Comparison of ENCODE assay signal across 19 cellular contexts in the genomic region with DNA sequence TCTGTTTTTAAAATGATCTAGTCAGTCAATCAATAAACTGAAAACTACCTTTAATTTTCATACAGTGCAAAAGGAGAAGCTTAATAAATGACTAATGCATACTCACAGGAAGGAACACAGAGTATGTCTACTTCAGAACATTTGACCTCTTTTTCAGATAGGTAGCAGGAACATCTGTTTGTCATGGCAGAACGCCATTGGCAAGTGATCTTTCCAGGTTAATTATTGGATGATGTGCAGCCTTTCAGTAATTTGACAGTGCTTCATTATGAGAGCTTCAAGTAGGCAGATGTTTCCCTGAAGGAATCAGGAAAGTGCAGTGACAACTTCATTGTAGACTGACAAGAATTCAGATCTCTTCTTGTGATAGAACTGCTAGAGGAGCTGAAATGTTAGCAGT.
DNase-seq lines count a peak whose midpoint lies in the region; ATAC-seq, FAIRE-seq and TF ChIP-seq lines count a peak whose summit lies in the region.
"Had no signal": no experiment of that assay in that cellular context is flagged by ENCODE, and none has a peak within 500 bp of the region (broad histone marks: within the 10 kb centered on the region; RNA-seq: fewer than 3 reads in every experiment).

No MANE protein-coding gene starts in this region.

- no peak overlapping the region for H3K4me3 ChIP-seq in gastrocnemius medialis
- H3K4me3 ChIP-seq: coronary artery, skin epidermis had no signal

- H3K27me3 ChIP-seq in gastrocnemius medialis: no peaks in the 10 kb centered on the region

- H3K36me3 ChIP-seq in gastrocnemius medialis: no peaks in the 10 kb centered on the region

- FAIRE-seq in D721Med (lab: Jason Lieb, UNC): peak; percentile 41
- no peak for FAIRE-seq in H54 (lab: Jason Lieb, UNC)
- FAIRE-seq: urothelium cell line had no signal

- no peak for TF ChIP-seq CTCF in D721Med (IDR thresholded peaks at IDR 0.05; ENCODE audit: insufficient read depth, missing control alignments)
- TF ChIP-seq CTCF in gastrocnemius medialis (IDR thresholded peaks at IDR 0.05 in 4 of 5, conservative IDR thresholded peaks at IDR 0.05 in 1 of 5): no peak

- in situ Hi-C loops in gastrocnemius medialis (cut with MboI; ENCODE audit: low sequenced_read_pairs in 4 of 4): no loop called here

- no peak for DNase-seq in D721Med (ENCODE audit: insufficient read length, low spot score)
- DNase-seq in SHP77 treated with DMSO at 0.1 percent for 48 hours (lab: John Stamatoyannopoulos, UW): peak; percentile 55
- no peak for DNase-seq in H54 (ENCODE audit: insufficient read length, low spot score)
- no peak for DNase-seq in ureter (ENCODE audit: low spot score)
- no peak for DNase-seq in COLO668 (lab: John Stamatoyannopoulos, UW; ENCODE audit: unreplicated experiment)
- DNase-seq in gastrocnemius medialis: no peak
- DNase-seq: activated CD4-positive, CD25-positive, alpha-beta regulatory T cell treated with anti-CD3 and anti-CD28 coated beads, Interleukin-2, amount 50 U/mL, for 72 hours; activated naive CD8-positive, alpha-beta T cell treated with anti-CD3 and anti-CD28 coated beads, Interleukin-2, amount 10 ng/mL, durations not matched to agents 7 days and 5 days; CD4-positive, alpha-beta memory T cell; NCI-H1048; NCI-H510A treated with DMSO at 0.1 percent for 48 hours; SK-N-SH; stimulated activated CD4-positive, alpha-beta T cell treated with anti-CD3 and anti-CD28 coated beads, Interleukin-2, amount 100 ng/mL, for 48 hours had no signal

- H3K4me1 ChIP-seq in gastrocnemius medialis: no peaks in the 10 kb centered on the region

- no peak overlapping the region for H3K27ac ChIP-seq in gastrocnemius medialis
- H3K27ac ChIP-seq: coronary artery, KMS-11, skin epidermis had no signal

- no peak for TF ChIP-seq POLR2A in H54 (IDR thresholded peaks at IDR 0.05; ENCODE audit: low read depth, low read length)
- TF ChIP-seq POLR2A in gastrocnemius medialis (IDR thresholded peaks at IDR 0.05): no peak

- peak; percentile 77 for ATAC-seq in GM19438 (IDR thresholded peaks at IDR 0.05; ENCODE audit: low read depth, unreplicated experiment)
- peak; percentile 74 for ATAC-seq in HG03457 (IDR thresholded peaks at IDR 0.05; ENCODE audit: unreplicated experiment)
- no peak for ATAC-seq in gastrocnemius medialis

- intact Hi-C loops in gastrocnemius medialis (cut with DNase I; ENCODE audit: low total_unique reads): no loop called here

- no peaks in the 10 kb centered on the region for H3K9me3 ChIP-seq in gastrocnemius medialis
- H3K9me3 ChIP-seq: SK-N-SH had no signal

Comparison
In these comparisons a context has a peak if more than half of its experiments do, and no peak if none do; other contexts are left out.
1. ATAC-seq: peak in GM19438 (single experiment) and HG03457 (single experiment); none in gastrocnemius medialis (0 of 2).